ENCODE assay signal across 1 cellular context in genomic region chr3:62874398-62875102, GRCh38.
A peak's percentile ranks its signal among the peaks of the same experiment; 100 is the strongest.
TF ChIP-seq lines count a peak whose summit lies in the region.

No MANE protein-coding gene starts in this region.

TF ChIP-seq in H1, 55 proteins besides CTCF, POLR2A, EP300 and RAD21:
- peak; percentile 69; the same call in 1 of the 2 replicates for TF ChIP-seq RBBP5 (IDR thresholded peaks at IDR 0.05; ENCODE audit: borderline replicate concordance, low read depth, low read length)
- no peak for TF ChIP-seq CBX8 (IDR thresholded peaks at IDR 0.05; ENCODE audit: borderline replicate concordance, low read depth, low read length)
- peak; percentile 8; the same call in 1 of the 2 replicates for TF ChIP-seq SUZ12 (IDR thresholded peaks at IDR 0.05; ENCODE audit: low read length)
- TF ChIP-seq GTF2F1 (IDR thresholded peaks at IDR 0.05; ENCODE audit: borderline replicate concordance, low read depth, low read length) = no peak
- no peak for TF ChIP-seq ASH2L (IDR thresholded peaks at IDR 0.05; ENCODE audit: low read length)
- peak; percentile 1 for TF ChIP-seq TAF7 (optimal IDR thresholded peaks at IDR 0.05; ENCODE audit: borderline replicate concordance, low read depth, low read length)
